ENCODE assay signal across 8 cellular contexts in the genomic region with DNA sequence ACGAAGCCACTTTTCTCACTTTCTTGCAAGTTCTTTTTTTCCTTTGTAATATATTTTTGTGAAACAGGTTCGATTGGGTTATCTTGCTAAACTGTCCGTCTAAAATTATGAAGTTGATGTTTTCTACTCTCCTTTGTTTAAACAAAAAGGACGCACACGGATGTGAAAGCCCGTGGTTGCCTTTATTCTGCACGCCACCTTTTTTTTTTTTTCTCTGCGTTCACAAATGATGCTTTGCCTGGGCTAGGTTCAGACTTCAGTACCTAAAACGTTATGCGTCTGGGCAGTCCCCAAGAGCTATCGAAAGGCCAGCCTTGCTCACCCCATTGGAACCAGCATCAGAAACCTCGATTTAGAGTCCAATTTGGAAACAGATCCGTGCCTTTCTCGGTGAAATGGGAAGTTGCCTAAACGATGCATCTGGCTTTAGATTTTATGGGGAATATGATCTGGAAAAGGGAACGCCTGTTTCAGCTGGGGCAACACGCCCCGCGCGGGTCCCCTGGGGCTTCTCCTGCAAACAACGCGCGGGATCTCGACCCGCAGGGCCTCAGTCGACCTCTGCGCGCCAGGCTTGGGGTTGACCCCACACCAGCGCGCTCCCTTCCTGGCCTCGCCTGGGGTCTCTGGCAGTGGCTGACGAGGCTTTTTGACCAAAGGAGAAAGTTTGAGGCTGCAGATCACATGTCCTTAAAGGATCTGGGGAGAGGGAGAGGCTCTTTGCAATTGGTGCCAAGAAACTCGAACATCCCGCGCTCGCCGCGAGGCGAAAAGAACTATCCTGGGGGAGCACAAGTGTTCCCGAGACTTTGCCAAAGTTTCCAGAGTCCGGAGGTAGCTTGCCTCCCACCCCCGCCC.
DNase-seq lines count a peak whose midpoint lies in the region; ATAC-seq and TF ChIP-seq lines count a peak whose summit lies in the region.

No MANE protein-coding gene starts in this region.

- H3K27ac Mint-ChIP-seq in CD4-positive, CD25-positive, alpha-beta regulatory T cell: peak overlapping the region; percentile 52 to 90 (median 89)
- H3K27ac Mint-ChIP-seq in natural killer cell treated with Interleukin-12 subunit alpha and Interleukin-12 subunit beta and Interleukin-15 and Interleukin-18, amount 100 ng/mL, for 72 hours: peak overlapping the region; percentile 85 to 88

- H3K27me3 ChIP-seq in CD4-positive, CD25-positive, alpha-beta regulatory T cell (ENCODE audit: control insufficient read depth, insufficient read depth, low read length): peaks cover 22% of the 10 kb centered on the region
- peaks cover 16% of the 10 kb centered on the region for H3K27me3 ChIP-seq in MM.1S (replicated peaks; ENCODE audit: insufficient read depth, low read length)
- peaks cover 64 to 65% of the 10 kb centered on the region in 2 donors for H3K27me3 ChIP-seq in duodenal mucosa (ENCODE audit: control insufficient read depth in 1 of 2, insufficient read depth in 2 of 2, low read length in 2 of 2)

- no peaks in the 10 kb centered on the region for H3K9me2 ChIP-seq in MM.1S (replicated peaks; ENCODE audit: insufficient read depth, low read length)

- POLR2A ChIA-PET in HEK293T (lab: Yijun Ruan, JAX): no interaction called here

- H3K36me3 Mint-ChIP-seq in CD4-positive, CD25-positive, alpha-beta regulatory T cell: peaks cover 3% of the 10 kb centered on the region
- H3K36me3 Mint-ChIP-seq in natural killer cell treated with Interleukin-12 subunit alpha and Interleukin-12 subunit beta and Interleukin-15 and Interleukin-18, amount 100 ng/mL, for 72 hours: no peaks in the 10 kb centered on the region

- peak overlapping the region; percentile 54 for H3K9ac ChIP-seq in MM.1S (ENCODE audit: low read length)
- peak overlapping the region; percentile 2 to 55 for H3K9ac ChIP-seq in duodenal mucosa (ENCODE audit: low read depth in 1 of 2, low read length in 2 of 2)

- ATAC-seq in CD4-positive, CD25-positive, alpha-beta regulatory T cell (ENCODE audit: low read depth in 2 of 2): no peak
- ATAC-seq in natural killer cell treated with Interleukin-12 subunit alpha and Interleukin-12 subunit beta and Interleukin-15 and Interleukin-18, amount 100 ng/mL, for 72 hours: no peak
- ATAC-seq in GM21576 (IDR thresholded peaks at IDR 0.05; ENCODE audit: unreplicated experiment) (no peak), HG03460 (IDR thresholded peaks at IDR 0.05; ENCODE audit: unreplicated experiment) (no peak)

- H2AFZ ChIP-seq in MM.1S (ENCODE audit: low read length): peak overlapping the region; percentile 31; the same call in 1 of the 2 replicates

- no peaks in the 10 kb centered on the region for H3K79me2 ChIP-seq in MM.1S (ENCODE audit: low read length)

- peak overlapping the region; percentile 87 to 95 (median 92) for H3K4me3 Mint-ChIP-seq in CD4-positive, CD25-positive, alpha-beta regulatory T cell
- peak overlapping the region; percentile 87 for H3K4me3 Mint-ChIP-seq in natural killer cell treated with Interleukin-12 subunit alpha and Interleukin-12 subunit beta and Interleukin-15 and Interleukin-18, amount 100 ng/mL, for 72 hours

- peaks cover 22% of the 10 kb centered on the region for H3F3A ChIP-seq in MM.1S (ENCODE audit: insufficient read depth, low read length)

- peak in 2 of 3 donors; percentile 60 to 80 for DNase-seq in CD4-positive, CD25-positive, alpha-beta regulatory T cell
- DNase-seq in MM.1S (peak; percentile 60), HEK293T (ENCODE audit: extremely low spot score) (no peak), NAMALWA (ENCODE audit: low spot score) (no peak)
- DNase-seq in natural killer cell treated with Interleukin-12 subunit alpha and Interleukin-12 subunit beta and Interleukin-15 and Interleukin-18, amount 100 ng/mL, for 72 hours (ENCODE audit: low spot score): no peak

- H3K4me3 ChIP-seq in CD4-positive, CD25-positive, alpha-beta regulatory T cell (ENCODE audit: low read depth, low read length): peak overlapping the region; percentile 71
- H3K4me3 ChIP-seq in MM.1S (ENCODE audit: low read length) (peak overlapping the region; percentile 62), duodenal mucosa (ENCODE audit: low read depth in 1 of 2, low read length in 2 of 2) (peak overlapping the region; percentile 64 to 67)

- H4K20me1 ChIP-seq in MM.1S (ENCODE audit: insufficient read depth, low read length): no peaks in the 10 kb centered on the region

- peak overlapping the region; percentile 61 for H3K27ac ChIP-seq in CD4-positive, CD25-positive, alpha-beta regulatory T cell (ENCODE audit: insufficient read depth, low read length, poor library complexity, severe bottlenecking)
- H3K27ac ChIP-seq in MM.1S (ENCODE audit: low read length): peak overlapping the region; percentile 72; the same call in 1 of the 2 replicates
- H3K27ac ChIP-seq in duodenal mucosa (ENCODE audit: low read depth, low read length): no peak overlapping the region

- H3K4me2 ChIP-seq in MM.1S (ENCODE audit: low read depth, low read length): peak overlapping the region; percentile 92

- H3K9me3 Mint-ChIP-seq in CD4-positive, CD25-positive, alpha-beta regulatory T cell: peaks cover 0 to 8% (median 0%) of the 10 kb centered on the region in 7 donors
- H3K9me3 Mint-ChIP-seq in natural killer cell treated with Interleukin-12 subunit alpha and Interleukin-12 subunit beta and Interleukin-15 and Interleukin-18, amount 100 ng/mL, for 72 hours: no peaks in the 10 kb centered on the region

- H3K9me3 ChIP-seq in CD4-positive, CD25-positive, alpha-beta regulatory T cell (ENCODE audit: control insufficient read depth in 2 of 2, low read length in 2 of 2): peaks cover 0 to 2% of the 10 kb centered on the region in 2 experiments
- H3K9me3 ChIP-seq in MM.1S (replicated peaks; ENCODE audit: insufficient read depth, low read length): no peaks in the 10 kb centered on the region
- no peaks in the 10 kb centered on the region for H3K9me3 ChIP-seq in duodenal mucosa (ENCODE audit: control insufficient read depth in 1 of 2, low read length in 2 of 2)

- CTCF ChIA-PET in HEK293T (lab: Yijun Ruan, JAX): no interaction called here

- no peaks in the 10 kb centered on the region for H3K36me3 ChIP-seq in CD4-positive, CD25-positive, alpha-beta regulatory T cell (ENCODE audit: control insufficient read depth, insufficient read depth, low read length)
- no peaks in the 10 kb centered on the region for H3K36me3 ChIP-seq in MM.1S (replicated peaks; ENCODE audit: insufficient read depth, low read length)
- H3K36me3 ChIP-seq in duodenal mucosa (ENCODE audit: control insufficient read depth in 1 of 2, insufficient read depth in 2 of 2, low read length in 2 of 2): no peaks in the 10 kb centered on the region

- H3K4me1 Mint-ChIP-seq in CD4-positive, CD25-positive, alpha-beta regulatory T cell: peaks cover 31 to 68% (median 43%) of the 10 kb centered on the region in 4 donors
- H3K4me1 Mint-ChIP-seq in natural killer cell treated with Interleukin-12 subunit alpha and Interleukin-12 subunit beta and Interleukin-15 and Interleukin-18, amount 100 ng/mL, for 72 hours (ENCODE audit: low read depth in 2 of 2): peaks cover 43 to 52% of the 10 kb centered on the region in 2 donors

- TF ChIP-seq CTCF in MM.1S (IDR thresholded peaks at IDR 0.05; ENCODE audit: low read length): no peak

- H3K27me3 Mint-ChIP-seq in CD4-positive, CD25-positive, alpha-beta regulatory T cell: peaks cover 67% of the 10 kb centered on the region
- H3K27me3 Mint-ChIP-seq in natural killer cell treated with Interleukin-12 subunit alpha and Interleukin-12 subunit beta and Interleukin-15 and Interleukin-18, amount 100 ng/mL, for 72 hours: peaks cover 17 to 25% of the 10 kb centered on the region in 2 donors

- peaks cover 73% of the 10 kb centered on the region for H3K4me1 ChIP-seq in CD4-positive, CD25-positive, alpha-beta regulatory T cell (ENCODE audit: control insufficient read depth, insufficient read depth, low read length, poor library complexity, severe bottlenecking)
- H3K4me1 ChIP-seq in MM.1S (ENCODE audit: low read length): peaks cover 22% of the 10 kb centered on the region
- peaks cover 36 to 47% of the 10 kb centered on the region in 2 donors for H3K4me1 ChIP-seq in duodenal mucosa (ENCODE audit: control insufficient read depth in 1 of 2, insufficient read depth in 2 of 2, low read length in 2 of 2)

TF ChIP-seq in HEK293T, 16 proteins besides CTCF, POLR2A, EP300 and RAD21:
- no peak for TF ChIP-seq FOXM1 (IDR thresholded peaks at IDR 0.05; ENCODE audit: borderline replicate concordance)
- TF ChIP-seq L3MBTL2 (conservative IDR thresholded peaks at IDR 0.05): no peak
- TF ChIP-seq FOXA1 (IDR thresholded peaks at IDR 0.05): no peak
- TF ChIP-seq ZNF384 (IDR thresholded peaks at IDR 0.05): no peak; the same call in 1 of the 2 replicates
- TF ChIP-seq ARNT (IDR thresholded peaks at IDR 0.05): no peak
- no peak for TF ChIP-seq BHLHE40 (IDR thresholded peaks at IDR 0.05; ENCODE audit: borderline replicate concordance)
- TF ChIP-seq FOXK2 (IDR thresholded peaks at IDR 0.05): no peak
- no peak for TF ChIP-seq HDGF (IDR thresholded peaks at IDR 0.05; ENCODE audit: borderline replicate concordance)
- TF ChIP-seq LEF1 (IDR thresholded peaks at IDR 0.05; ENCODE audit: borderline replicate concordance): no peak
- no peak for TF ChIP-seq SUZ12 (IDR thresholded peaks at IDR 0.05)
- TF ChIP-seq ELF4 (IDR thresholded peaks at IDR 0.05): no peak
- no peak for TF ChIP-seq SP1 (IDR thresholded peaks at IDR 0.05)
- no peak for TF ChIP-seq TARDBP (IDR thresholded peaks at IDR 0.05)
- TF ChIP-seq, protein P1, sequence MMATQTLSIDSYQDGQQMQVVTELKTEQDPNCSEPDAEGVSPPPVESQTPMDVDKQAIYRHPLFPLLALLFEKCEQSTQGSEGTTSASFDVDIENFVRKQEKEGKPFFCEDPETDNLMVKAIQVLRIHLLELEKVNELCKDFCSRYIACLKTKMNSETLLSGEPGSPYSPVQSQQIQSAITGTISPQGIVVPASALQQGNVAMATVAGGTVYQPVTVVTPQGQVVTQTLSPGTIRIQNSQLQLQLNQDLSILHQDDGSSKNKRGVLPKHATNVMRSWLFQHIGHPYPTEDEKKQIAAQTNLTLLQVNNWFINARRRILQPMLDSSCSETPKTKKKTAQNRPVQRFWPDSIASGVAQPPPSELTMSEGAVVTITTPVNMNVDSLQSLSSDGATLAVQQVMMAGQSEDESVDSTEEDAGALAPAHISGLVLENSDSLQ (IDR thresholded peaks at IDR 0.05): no peak
- no peak for TF ChIP-seq CTBP1 (IDR thresholded peaks at IDR 0.05; ENCODE audit: borderline replicate concordance)
- TF ChIP-seq NFRKB (IDR thresholded peaks at IDR 0.05): no peak

Comparison
In these comparisons a context has a peak if more than half of its experiments do, and no peak if none do; other contexts are left out.
1. DNase-seq: peak in CD4-positive, CD25-positive, alpha-beta regulatory T cell (2 of 3) and MM.1S (single experiment); none in natural killer cell treated with Interleukin-12 subunit alpha and Interleukin-12 subunit beta and Interleukin-15 and Interleukin-18, amount 100 ng/mL, for 72 hours (single experiment), HEK293T (single experiment) and NAMALWA (single experiment).
2. Peak in every context shown above with its lines, with median percentiles within 50 percentile points of each other: H3K4me3 ChIP-seq.